ENCODE assay signal across 8 cellular contexts in the genomic region with DNA sequence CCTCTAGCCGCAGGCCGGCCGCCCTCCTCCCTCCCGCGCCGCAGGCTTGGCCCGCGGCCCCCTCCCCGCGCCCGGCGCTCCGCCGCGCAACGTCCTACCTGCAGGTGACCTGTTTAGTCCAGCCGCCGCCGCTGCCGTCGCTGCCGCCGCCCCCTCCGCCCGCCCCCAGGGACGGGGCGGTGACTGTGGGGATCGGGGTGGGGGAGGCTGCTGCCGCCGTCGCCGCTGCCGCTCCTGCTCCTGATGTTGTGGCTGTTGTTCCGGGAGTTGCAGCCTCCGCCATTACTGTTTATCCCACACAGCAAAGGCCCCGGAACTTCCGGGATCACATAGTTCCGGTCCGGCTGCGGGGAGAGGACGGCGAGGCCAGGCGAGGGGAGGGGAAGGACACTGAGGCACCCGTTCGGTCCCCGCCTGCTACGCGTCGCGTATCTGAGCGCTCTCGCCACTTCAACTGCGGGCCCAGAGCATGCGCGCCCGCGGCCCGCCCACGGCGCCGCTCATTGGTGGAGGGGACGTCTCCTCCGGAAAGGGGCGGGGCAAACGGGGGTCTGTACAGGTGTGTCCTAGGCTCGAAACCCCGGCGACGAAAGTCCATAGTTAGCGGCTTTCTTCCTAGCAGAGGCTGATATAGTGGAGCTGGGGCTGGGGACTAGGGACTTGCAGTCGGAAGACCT. TPM values are rescaled to one million over a fixed set of nuclear protein-coding genes. Genes with fewer than 3 reads are reported as not detected.
DNase-seq lines count a peak whose midpoint lies in the region; ATAC-seq and TF ChIP-seq lines count a peak whose summit lies in the region.

A gene with protein sequence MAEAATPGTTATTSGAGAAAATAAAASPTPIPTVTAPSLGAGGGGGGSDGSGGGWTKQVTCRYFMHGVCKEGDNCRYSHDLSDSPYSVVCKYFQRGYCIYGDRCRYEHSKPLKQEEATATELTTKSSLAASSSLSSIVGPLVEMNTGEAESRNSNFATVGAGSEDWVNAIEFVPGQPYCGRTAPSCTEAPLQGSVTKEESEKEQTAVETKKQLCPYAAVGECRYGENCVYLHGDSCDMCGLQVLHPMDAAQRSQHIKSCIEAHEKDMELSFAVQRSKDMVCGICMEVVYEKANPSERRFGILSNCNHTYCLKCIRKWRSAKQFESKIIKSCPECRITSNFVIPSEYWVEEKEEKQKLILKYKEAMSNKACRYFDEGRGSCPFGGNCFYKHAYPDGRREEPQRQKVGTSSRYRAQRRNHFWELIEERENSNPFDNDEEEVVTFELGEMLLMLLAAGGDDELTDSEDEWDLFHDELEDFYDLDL (minus strand): TSS at position 444 of the 677 bp plus-strand sequence. CDS start 161 bp downstream, at position 283.

- H3K27ac Mint-ChIP-seq in CD14-positive monocyte, result peak within 1 kb of the TSS; percentile 91 to 98 (median 98)
- H3K27ac Mint-ChIP-seq in activated CD4-positive, alpha-beta memory T cell treated with anti-CD3 and anti-CD28 coated beads for 36 hours, result peak within 1 kb of the TSS; percentile 96

- peaks cover 3 to 7% of the 10 kb centered on the region in 2 donors for H3K36me3 Mint-ChIP-seq in CD14-positive monocyte
- H3K36me3 Mint-ChIP-seq in activated CD4-positive, alpha-beta memory T cell treated with anti-CD3 and anti-CD28 coated beads for 36 hours, result peaks cover 7% of the 10 kb centered on the region

- DNase-seq in CD14-positive monocyte (ENCODE audit: low spot score) (peak; percentile 89), NCI-H82 (lab: John Stamatoyannopoulos, UW) (peak; percentile 98), dorsolateral prefrontal cortex (peak; percentile 87 to 98 (median 96)), right lobe of liver (peak; percentile 97 to 98 (median 98))
- peak; percentile 96 for DNase-seq in activated CD4-positive, alpha-beta memory T cell treated with anti-CD3 and anti-CD28 coated beads for 36 hours
- DNase-seq in stimulated activated CD4-positive, alpha-beta T cell treated with anti-CD3 and anti-CD28 coated beads, Interleukin-4, amount 100 ng/mL, for 4 hours, result peak; percentile 94 to 95

- peaks cover 29% of the 10 kb centered on the region for H3K4me1 Mint-ChIP-seq in CD14-positive monocyte
- H3K4me1 Mint-ChIP-seq in activated CD4-positive, alpha-beta memory T cell treated with anti-CD3 and anti-CD28 coated beads for 36 hours (ENCODE audit: low read depth), result peaks cover 27% of the 10 kb centered on the region

- WGBS in right lobe of liver (ENCODE audit: insufficient coverage, low coverage, low lambda C conversion rate, missing lambda C conversion rate), result 0% methylated on average over 8 of the region's 71 CpGs

- CTCF ChIA-PET in activated CD4-positive, alpha-beta memory T cell treated with anti-CD3 and anti-CD28 coated beads for 36 hours (lab: Charles Lee), result interaction anchor here (0.6 to 4.2 kb wide), 3 partner anchors 13 to 177 kb away, joined by 3 to 23 read pairs (median 5); no protein-coding TSS in a partner anchor

- ATAC-seq in GM19397 (IDR thresholded peaks at IDR 0.05; ENCODE audit: unreplicated experiment) (peak; percentile 97), HG03571 (IDR thresholded peaks at IDR 0.05; ENCODE audit: unreplicated experiment) (peak; percentile 95), right lobe of liver (peak; percentile 97 to 99 (median 98))

- peaks cover 0 to 28% (median 7%) of the 10 kb centered on the region in 4 donors for H3K4me1 ChIP-seq in right lobe of liver

- intact Hi-C loops in CD14-positive monocyte (cut with micrococcal nuclease) (loop anchor here (5.0 to 10.0 kb wide), 3 partner anchors 443 to 1114 kb away; a partner anchor contains a TSS), dorsolateral prefrontal cortex (cut with DNase I) (loop anchor here (5.0 to 10.0 kb wide), 3 partner anchors 144 to 446 kb away; a partner anchor contains a TSS), right lobe of liver (cut with DNase I) (no loop called here)
- intact Hi-C loops in activated CD4-positive, alpha-beta memory T cell treated with anti-CD3 and anti-CD28 coated beads for 36 hours (cut with micrococcal nuclease), result loop anchor here (1.0 to 5.0 kb wide), 8 partner anchors 80 to 1259 kb away; a partner anchor contains a TSS

- H3K9me3 ChIP-seq in right lobe of liver, result no peaks in the 10 kb centered on the region

- no peak for TF ChIP-seq CTCF in CD14-positive monocyte (IDR thresholded peaks at IDR 0.05)
- TF ChIP-seq CTCF in dorsolateral prefrontal cortex (IDR thresholded peaks at IDR 0.05 in 54 of 56, conservative IDR thresholded peaks at IDR 0.05 in 2 of 56; ENCODE audit: low read depth in 1 of 56, partially characterized antibody in 56 of 56), result peak in 23 of 56 donors; percentile 0 to 55 (median 23)
- no peak for TF ChIP-seq CTCF in right lobe of liver (IDR thresholded peaks at IDR 0.05)

- H3K27ac ChIP-seq in dorsolateral prefrontal cortex, result peak within 1 kb of the TSS; percentile 17 to 95 (median 86)
- peak within 1 kb of the TSS; percentile 85 to 93 (median 88) for H3K27ac ChIP-seq in right lobe of liver

- peak within 1 kb of the TSS; percentile 97 to 99 for H3K4me3 Mint-ChIP-seq in CD14-positive monocyte
- H3K4me3 Mint-ChIP-seq in activated CD4-positive, alpha-beta memory T cell treated with anti-CD3 and anti-CD28 coated beads for 36 hours, result peak within 1 kb of the TSS; percentile 97

- H3K4me3 ChIP-seq in dorsolateral prefrontal cortex, result peak within 1 kb of the TSS; percentile 66 to 100 (median 94)
- peak within 1 kb of the TSS; percentile 93 to 96 (median 94) for H3K4me3 ChIP-seq in right lobe of liver

- H3K36me3 ChIP-seq in right lobe of liver, result no peaks in the 10 kb centered on the region

- H3K27me3 Mint-ChIP-seq in CD14-positive monocyte (ENCODE audit: low read depth in 3 of 3), result peaks cover 0 to 4% (median 0%) of the 10 kb centered on the region in 3 donors
- no peaks in the 10 kb centered on the region for H3K27me3 Mint-ChIP-seq in activated CD4-positive, alpha-beta memory T cell treated with anti-CD3 and anti-CD28 coated beads for 36 hours

- TF ChIP-seq POLR2A in right lobe of liver (IDR thresholded peaks at IDR 0.05), result peak; percentile 82

- H3K27me3 ChIP-seq in dorsolateral prefrontal cortex (no peaks in the 10 kb centered on the region), right lobe of liver (no peaks in the 10 kb centered on the region)

- H3K9me3 Mint-ChIP-seq in CD14-positive monocyte, result peaks cover 0 to 2% (median 0%) of the 10 kb centered on the region in 7 donors
- H3K9me3 Mint-ChIP-seq in activated CD4-positive, alpha-beta memory T cell treated with anti-CD3 and anti-CD28 coated beads for 36 hours, result no peaks in the 10 kb centered on the region

- POLR2A ChIA-PET in activated CD4-positive, alpha-beta memory T cell treated with anti-CD3 and anti-CD28 coated beads for 36 hours (lab: Charles Lee), result interaction anchor here (0.8 to 1.1 kb wide), 3 partner anchors 89 to 534 kb away, joined by 3 read pairs; no protein-coding TSS in a partner anchor

RNA-seq across cellular contexts. Expression of the gene that starts here (rescaled TPM):
- polyA plus RNA-seq in CD14-positive monocyte, result 100 to 1,000 TPM; 127 to 160 TPM
- total RNA-seq in activated CD4-positive, alpha-beta memory T cell treated with anti-CD3 and anti-CD28 coated beads for 36 hours, result 100 to 1,000 TPM; 104 to 106 TPM
- total RNA-seq in dorsolateral prefrontal cortex (100 to 1,000 TPM in 31 of 120 experiments, 10 to 100 TPM in 89; 64.7 to 117 (median 91.9) TPM), right lobe of liver (10 to 100 TPM; 27.0 to 49.3 (median 32.8) TPM)

Comparison
In these comparisons a context has a peak if more than half of its experiments do, and no peak if none do; other contexts are left out.
1. Peak in every context shown above with its lines: DNase-seq, ATAC-seq, H3K4me3 ChIP-seq and H3K27ac ChIP-seq.
2. intact Hi-C loops: an anchor here in CD14-positive monocyte (5.0 to 10.0 kb wide), activated CD4-positive, alpha-beta memory T cell treated with anti-CD3 and anti-CD28 coated beads for 36 hours (1.0 to 5.0 kb wide) and dorsolateral prefrontal cortex (5.0 to 10.0 kb wide); none called in right lobe of liver.